1 cellular context compared by ENCODE assay signal in genomic region chr22:33510429-33510904, GRCh38.
TF ChIP-seq lines count a peak whose summit lies in the region.

No MANE protein-coding gene starts in this region.

TF ChIP-seq in HepG2, 621 proteins besides CTCF, POLR2A, EP300 and RAD21 (continued from another document and continues in another):
- TF ChIP-seq ZNF609 (CRISPR knock-in tag; IDR thresholded peaks at IDR 0.05; ENCODE audit: borderline replicate concordance): peak; percentile 77; the same call in 1 of the 2 replicates
- TF ChIP-seq ZNF614 (CRISPR knock-in tag; IDR thresholded peaks at IDR 0.05; ENCODE audit: borderline replicate concordance): peak; percentile 74; the same call in 1 of the 2 replicates
- peak; percentile 20; the same call in 1 of the 2 replicates for TF ChIP-seq ARID4A (CRISPR knock-in tag; IDR thresholded peaks at IDR 0.05; ENCODE audit: borderline replicate concordance)
- TF ChIP-seq BRF2 (CRISPR knock-in tag; IDR thresholded peaks at IDR 0.05): no peak
- TF ChIP-seq CBX5 (CRISPR knock-in tag; IDR thresholded peaks at IDR 0.05; ENCODE audit: borderline replicate concordance): peak; percentile 51; the same call in 1 of the 2 replicates
- TF ChIP-seq MZF1 (CRISPR knock-in tag; IDR thresholded peaks at IDR 0.05; ENCODE audit: borderline replicate concordance): no peak
- TF ChIP-seq CENPBD1 (CRISPR knock-in tag; IDR thresholded peaks at IDR 0.05; ENCODE audit: borderline replicate concordance, low read depth): no peak
- peak; percentile 74; the same call in 1 of the 2 replicates for TF ChIP-seq ZNF3 (CRISPR knock-in tag; IDR thresholded peaks at IDR 0.05)
- TF ChIP-seq ZNF580 (CRISPR knock-in tag; IDR thresholded peaks at IDR 0.05; ENCODE audit: borderline replicate concordance, low read depth): peak; percentile 92; the same call in 1 of the 2 replicates
- TF ChIP-seq RXRA (CRISPR knock-in tag; IDR thresholded peaks at IDR 0.05): peak; percentile 57; the same call in 1 of the 2 replicates
- peak; percentile 56; the same call in 1 of the 2 replicates for TF ChIP-seq KDM3A (CRISPR knock-in tag; IDR thresholded peaks at IDR 0.05; ENCODE audit: low read depth)
- peak; percentile 59; the same call in 1 of the 2 replicates for TF ChIP-seq MIER2 (CRISPR knock-in tag; IDR thresholded peaks at IDR 0.05)
- no peak; the same call in 1 of the 2 replicates for TF ChIP-seq HMG20A (CRISPR knock-in tag; IDR thresholded peaks at IDR 0.05; ENCODE audit: borderline replicate concordance)
- TF ChIP-seq ZNF703 (CRISPR knock-in tag; IDR thresholded peaks at IDR 0.05; ENCODE audit: borderline replicate concordance): no peak
- TF ChIP-seq ZMAT3 (CRISPR knock-in tag; conservative IDR thresholded peaks at IDR 0.05): no peak
- TF ChIP-seq HOXA5 (CRISPR knock-in tag; IDR thresholded peaks at IDR 0.05): peak; percentile 59; the same call in 1 of the 2 replicates
- peak; percentile 75; the same call in 1 of the 2 replicates for TF ChIP-seq ZNF441 (CRISPR knock-in tag; IDR thresholded peaks at IDR 0.05; ENCODE audit: borderline replicate concordance)
- peak; percentile 93 for TF ChIP-seq ZMYM4 (CRISPR knock-in tag; IDR thresholded peaks at IDR 0.05)
- peak; percentile 70; the same call in 1 of the 2 replicates for TF ChIP-seq SPEN (CRISPR knock-in tag; IDR thresholded peaks at IDR 0.05; ENCODE audit: low read depth)
- peak; percentile 90 for TF ChIP-seq FOXO1 (CRISPR knock-in tag; IDR thresholded peaks at IDR 0.05)
- TF ChIP-seq ZMYM3 (CRISPR knock-in tag; IDR thresholded peaks at IDR 0.05): peak; percentile 100
- peak; percentile 63; the same call in 1 of the 2 replicates for TF ChIP-seq ZBTB20 (CRISPR knock-in tag; IDR thresholded peaks at IDR 0.05; ENCODE audit: borderline replicate concordance, low read depth)
- TF ChIP-seq PPARG (CRISPR knock-in tag; conservative IDR thresholded peaks at IDR 0.05): 0 out of 2 replicates have a peak, but pooled peaks have one; percentile 25
- TF ChIP-seq GFI1 (CRISPR knock-in tag; IDR thresholded peaks at IDR 0.05; ENCODE audit: borderline replicate concordance): peak; percentile 71; the same call in 1 of the 2 replicates
- no peak for TF ChIP-seq ZFP41 (CRISPR knock-in tag; IDR thresholded peaks at IDR 0.05; ENCODE audit: borderline replicate concordance)
- TF ChIP-seq ZSCAN21 (CRISPR knock-in tag; IDR thresholded peaks at IDR 0.05; ENCODE audit: borderline replicate concordance): 0 out of 2 replicates have a peak, but pooled peaks have one; percentile 41
- peak; percentile 70; the same call in 1 of the 2 replicates for TF ChIP-seq IRF2 (CRISPR knock-in tag; IDR thresholded peaks at IDR 0.05)
- TF ChIP-seq TEAD3 (CRISPR knock-in tag; optimal IDR thresholded peaks at IDR 0.05; ENCODE audit: borderline replicate concordance): peak; percentile 67
- TF ChIP-seq MTA1 (CRISPR knock-in tag; IDR thresholded peaks at IDR 0.05; ENCODE audit: borderline replicate concordance): 0 out of 2 replicates have a peak, but pooled peaks have one; percentile 23
- TF ChIP-seq ZNF570 (CRISPR knock-in tag; IDR thresholded peaks at IDR 0.05; ENCODE audit: borderline replicate concordance): no peak
- 0 out of 2 replicates have a peak, but pooled peaks have one; percentile 37 for TF ChIP-seq DMAP1 (CRISPR knock-in tag; IDR thresholded peaks at IDR 0.05)
- 0 out of 2 replicates have a peak, but pooled peaks have one; percentile 35 for TF ChIP-seq ZNF891 (CRISPR knock-in tag; IDR thresholded peaks at IDR 0.05)
- TF ChIP-seq RFX1 (IDR thresholded peaks at IDR 0.05): no peak
- no peak for TF ChIP-seq SMARCC2 (IDR thresholded peaks at IDR 0.05)
- TF ChIP-seq STAT6 (CRISPR knock-in tag; IDR thresholded peaks at IDR 0.05; ENCODE audit: borderline replicate concordance): peak; percentile 81; the same call in 1 of the 2 replicates
- no peak; the same call in 1 of the 2 replicates for TF ChIP-seq ZNF691 (CRISPR knock-in tag; IDR thresholded peaks at IDR 0.05; ENCODE audit: borderline replicate concordance, low read depth)
- peak; percentile 28; the same call in 1 of the 2 replicates for TF ChIP-seq CREM (IDR thresholded peaks at IDR 0.05)
- TF ChIP-seq CREM (CRISPR knock-in tag; IDR thresholded peaks at IDR 0.05): no peak
- no peak for TF ChIP-seq RELA (CRISPR knock-in tag; IDR thresholded peaks at IDR 0.05)
- TF ChIP-seq PHF5A (CRISPR knock-in tag; IDR thresholded peaks at IDR 0.05; ENCODE audit: low read depth, unreplicated experiment): no peak
- TF ChIP-seq CHD4 (IDR thresholded peaks at IDR 0.05; ENCODE audit: borderline replicate concordance, low read length): peak; percentile 67; the same call in 1 of the 2 replicates
- TF ChIP-seq UBTF (CRISPR knock-in tag; IDR thresholded peaks at IDR 0.05): no peak
- peak; percentile 95 for TF ChIP-seq ATF2 (CRISPR knock-in tag; IDR thresholded peaks at IDR 0.05)
- TF ChIP-seq YEATS4 (CRISPR knock-in tag; IDR thresholded peaks at IDR 0.05; ENCODE audit: borderline replicate concordance): 0 out of 2 replicates have a peak, but pooled peaks have one; percentile 20
